ENCODE assay signal across 1 cellular context in the genomic region with DNA sequence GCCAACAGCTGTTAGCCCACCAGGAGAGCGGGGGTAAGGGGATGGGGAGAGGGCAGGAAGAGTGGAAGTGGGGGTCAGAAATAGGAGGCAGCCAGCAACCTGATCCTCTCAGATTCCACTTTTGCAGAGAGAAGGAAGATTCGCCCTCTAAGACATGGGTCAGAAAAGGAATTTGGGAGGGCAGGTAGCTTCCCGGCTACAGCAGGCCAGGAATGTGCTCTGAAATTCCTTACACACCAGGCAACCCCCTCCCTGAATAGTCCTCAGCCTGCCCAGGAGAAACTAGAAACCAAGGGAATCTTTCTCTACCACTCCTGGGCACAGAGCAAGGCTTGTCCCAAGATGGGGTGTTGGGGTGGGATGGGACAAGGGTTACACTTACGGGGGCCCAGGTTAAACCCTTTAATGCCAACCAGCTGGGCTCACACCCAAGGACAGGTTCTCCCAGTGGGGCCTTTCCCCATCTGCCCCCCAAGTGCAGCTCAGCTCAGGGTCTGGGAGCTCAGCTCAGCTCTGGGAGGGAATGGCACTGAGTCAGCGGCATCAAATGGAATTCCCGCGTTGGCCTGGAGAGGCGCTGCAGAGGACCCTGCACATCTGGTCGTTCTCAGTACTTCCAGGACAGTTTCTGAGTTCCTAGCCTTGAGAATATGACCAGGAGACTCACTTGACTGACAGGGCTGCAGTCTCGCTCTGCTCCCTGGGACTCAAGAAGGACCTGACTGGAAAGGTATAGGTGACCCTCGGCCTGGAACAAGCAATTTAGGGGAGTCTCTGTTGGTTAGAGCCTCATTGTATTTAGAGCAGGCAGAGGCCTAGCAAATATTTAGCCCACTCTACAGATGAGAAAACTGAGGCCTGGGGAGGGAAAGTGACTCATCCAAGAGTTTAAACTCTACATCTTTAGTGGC.
TF ChIP-seq lines count a peak whose summit lies in the region.

No MANE protein-coding gene starts in this region.

TF ChIP-seq in GM23338, 12 proteins besides CTCF, POLR2A, EP300 and RAD21 (continued from another document):
- TF ChIP-seq, protein P1, sequence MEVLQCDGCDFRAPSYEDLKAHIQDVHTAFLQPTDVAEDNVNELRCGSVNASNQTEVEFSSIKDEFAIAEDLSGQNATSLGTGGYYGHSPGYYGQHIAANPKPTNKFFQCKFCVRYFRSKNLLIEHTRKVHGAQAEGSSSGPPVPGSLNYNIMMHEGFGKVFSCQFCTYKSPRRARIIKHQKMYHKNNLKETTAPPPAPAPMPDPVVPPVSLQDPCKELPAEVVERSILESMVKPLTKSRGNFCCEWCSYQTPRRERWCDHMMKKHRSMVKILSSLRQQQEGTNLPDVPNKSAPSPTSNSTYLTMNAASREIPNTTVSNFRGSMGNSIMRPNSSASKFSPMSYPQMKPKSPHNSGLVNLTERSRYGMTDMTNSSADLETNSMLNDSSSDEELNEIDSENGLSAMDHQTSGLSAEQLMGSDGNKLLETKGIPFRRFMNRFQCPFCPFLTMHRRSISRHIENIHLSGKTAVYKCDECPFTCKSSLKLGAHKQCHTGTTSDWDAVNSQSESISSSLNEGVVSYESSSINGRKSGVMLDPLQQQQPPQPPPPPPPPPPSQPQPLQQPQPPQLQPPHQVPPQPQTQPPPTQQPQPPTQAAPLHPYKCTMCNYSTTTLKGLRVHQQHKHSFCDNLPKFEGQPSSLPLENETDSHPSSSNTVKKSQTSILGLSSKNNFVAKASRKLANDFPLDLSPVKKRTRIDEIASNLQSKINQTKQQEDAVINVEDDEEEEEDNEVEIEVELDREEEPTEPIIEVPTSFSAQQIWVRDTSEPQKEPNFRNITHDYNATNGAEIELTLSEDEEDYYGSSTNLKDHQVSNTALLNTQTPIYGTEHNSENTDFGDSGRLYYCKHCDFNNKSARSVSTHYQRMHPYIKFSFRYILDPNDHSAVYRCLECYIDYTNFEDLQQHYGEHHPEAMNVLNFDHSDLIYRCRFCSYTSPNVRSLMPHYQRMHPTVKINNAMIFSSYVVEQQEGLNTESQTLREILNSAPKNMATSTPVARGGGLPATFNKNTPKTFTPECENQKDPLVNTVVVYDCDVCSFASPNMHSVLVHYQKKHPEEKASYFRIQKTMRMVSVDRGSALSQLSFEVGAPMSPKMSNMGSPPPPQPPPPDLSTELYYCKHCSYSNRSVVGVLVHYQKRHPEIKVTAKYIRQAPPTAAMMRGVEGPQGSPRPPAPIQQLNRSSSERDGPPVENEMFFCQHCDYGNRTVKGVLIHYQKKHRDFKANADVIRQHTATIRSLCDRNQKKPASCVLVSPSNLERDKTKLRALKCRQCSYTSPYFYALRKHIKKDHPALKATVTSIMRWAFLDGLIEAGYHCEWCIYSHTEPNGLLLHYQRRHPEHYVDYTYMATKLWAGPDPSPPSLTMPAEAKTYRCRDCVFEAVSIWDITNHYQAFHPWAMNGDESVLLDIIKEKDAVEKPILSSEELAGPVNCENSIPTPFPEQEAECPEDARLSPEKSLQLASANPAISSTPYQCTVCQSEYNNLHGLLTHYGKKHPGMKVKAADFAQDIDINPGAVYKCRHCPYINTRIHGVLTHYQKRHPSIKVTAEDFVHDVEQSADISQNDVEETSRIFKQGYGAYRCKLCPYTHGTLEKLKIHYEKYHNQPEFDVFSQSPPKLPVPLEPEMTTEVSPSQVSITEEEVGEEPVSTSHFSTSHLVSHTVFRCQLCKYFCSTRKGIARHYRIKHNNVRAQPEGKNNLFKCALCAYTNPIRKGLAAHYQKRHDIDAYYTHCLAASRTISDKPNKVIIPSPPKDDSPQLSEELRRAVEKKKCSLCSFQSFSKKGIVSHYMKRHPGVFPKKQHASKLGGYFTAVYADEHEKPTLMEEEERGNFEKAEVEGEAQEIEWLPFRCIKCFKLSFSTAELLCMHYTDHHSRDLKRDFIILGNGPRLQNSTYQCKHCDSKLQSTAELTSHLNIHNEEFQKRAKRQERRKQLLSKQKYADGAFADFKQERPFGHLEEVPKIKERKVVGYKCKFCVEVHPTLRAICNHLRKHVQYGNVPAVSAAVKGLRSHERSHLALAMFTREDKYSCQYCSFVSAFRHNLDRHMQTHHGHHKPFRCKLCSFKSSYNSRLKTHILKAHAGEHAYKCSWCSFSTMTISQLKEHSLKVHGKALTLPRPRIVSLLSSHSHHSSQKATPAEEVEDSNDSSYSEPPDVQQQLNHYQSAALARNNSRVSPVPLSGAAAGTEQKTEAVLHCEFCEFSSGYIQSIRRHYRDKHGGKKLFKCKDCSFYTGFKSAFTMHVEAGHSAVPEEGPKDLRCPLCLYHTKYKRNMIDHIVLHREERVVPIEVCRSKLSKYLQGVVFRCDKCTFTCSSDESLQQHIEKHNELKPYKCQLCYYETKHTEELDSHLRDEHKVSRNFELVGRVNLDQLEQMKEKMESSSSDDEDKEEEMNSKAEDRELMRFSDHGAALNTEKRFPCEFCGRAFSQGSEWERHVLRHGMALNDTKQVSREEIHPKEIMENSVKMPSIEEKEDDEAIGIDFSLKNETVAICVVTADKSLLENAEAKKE (CRISPR knock-in tag; IDR thresholded peaks at IDR 0.05), result peak; percentile 56
- peak; percentile 12 for TF ChIP-seq REST (IDR thresholded peaks at IDR 0.05; ENCODE audit: unreplicated experiment)
- TF ChIP-seq EZH2phosphoT487 (IDR thresholded peaks at IDR 0.05; ENCODE audit: unreplicated experiment), result no peak
- no peak for TF ChIP-seq ZNF331 (CRISPR knock-in tag; IDR thresholded peaks at IDR 0.05; ENCODE audit: low read depth)
- TF ChIP-seq NANOG (IDR thresholded peaks at IDR 0.05; ENCODE audit: borderline replicate concordance), result no peak
- TF ChIP-seq POLR2AphosphoS5 (IDR thresholded peaks at IDR 0.05; ENCODE audit: low read depth), result no peak; the same call in 1 of the 2 replicates
